20 cellular contexts compared by ENCODE assay signal in genomic region chr2:65654496-65654895, GRCh38.
A peak's percentile ranks its signal among the peaks of the same experiment; 100 is the strongest.
DNase-seq lines count a peak whose midpoint lies in the region; ATAC-seq and TF ChIP-seq lines count a peak whose summit lies in the region.
"Had no signal": no experiment of that assay in that cellular context is flagged by ENCODE, and none has a peak within 500 bp of the region (broad histone marks: within the 10 kb centered on the region; RNA-seq: fewer than 3 reads in every experiment).

No MANE protein-coding gene starts in this region.

- H3K36me3 ChIP-seq in A673 (ENCODE audit: insufficient read depth, low read length, poor library complexity, severe bottlenecking) (no peaks in the 10 kb centered on the region), thyroid gland (no peaks in the 10 kb centered on the region)

- H3K4me1 ChIP-seq in A673 (ENCODE audit: insufficient read depth, low read length, poor library complexity, severe bottlenecking) (peaks cover 73% of the 10 kb centered on the region), thyroid gland (no peaks in the 10 kb centered on the region)

- H3K27ac ChIP-seq in A673 (ENCODE audit: low read depth, low read length, poor library complexity, severe bottlenecking) (peak overlapping the region; percentile 29), thyroid gland (no peak overlapping the region)
- H3K27ac ChIP-seq: C4-2B, PC-9 had no signal

- H3K9me3 ChIP-seq in A673 (ENCODE audit: low read depth, low read length, poor library complexity, severe bottlenecking) (no peaks in the 10 kb centered on the region), thyroid gland (no peaks in the 10 kb centered on the region)

- H3K27me3 Mint-ChIP-seq in WTC11 (ENCODE audit: low read depth) = no peaks in the 10 kb centered on the region

- TF ChIP-seq POLR2A in thyroid gland (IDR thresholded peaks at IDR 0.05) = no peak

- DNase-seq in DMS153 (lab: John Stamatoyannopoulos, UW) (peak; percentile 14), DMS153 treated with DMSO at 0.1 percent for 48 hours (lab: John Stamatoyannopoulos, UW; ENCODE audit: unreplicated experiment) (no peak), A673 (ENCODE audit: low spot score) (no peak), NCI-H524 (lab: John Stamatoyannopoulos, UW) (peak; percentile 85 to 95), WTC11 (ENCODE audit: low spot score) (no peak), thyroid gland (no peak), UCSD-AML1 (lab: John Stamatoyannopoulos, UW; ENCODE audit: unreplicated experiment) (no peak)
- DNase-seq: 8988T, COR-L47, DND-41, GF-D8, HFFc6, KG1, NCI-H1048, NCI-H2029 treated with DMSO at 0.1 percent for 48 hours, PC-9 had no signal

- H3K27ac Mint-ChIP-seq in WTC11 = no peak overlapping the region
- H3K27ac Mint-ChIP-seq: HFFc6; T-helper 1 cell treated with Interleukin-12 subunit alpha and Interleukin-12 subunit beta and Interleukin-4 antibody, amounts not matched to agents 30 μg/mL and 1 μg/mL, for 36 hours had no signal

- 82 to 86% methylated on average over 3 of the region's 3 CpGs for WGBS in thyroid gland, 2 donors

- H3K9me3 Mint-ChIP-seq in WTC11 = no peaks in the 10 kb centered on the region
- H3K9me3 Mint-ChIP-seq: HFFc6; T-helper 1 cell treated with Interleukin-12 subunit alpha and Interleukin-12 subunit beta and Interleukin-4 antibody, amounts not matched to agents 30 μg/mL and 1 μg/mL, for 36 hours had no signal

- ATAC-seq in WTC11 (peak; percentile 47), GM18502 (IDR thresholded peaks at IDR 0.05; ENCODE audit: poor library complexity, unreplicated experiment) (no peak)
- ATAC-seq: Right ventricle myocardium inferior had no signal

- CTCF ChIA-PET in A673 (lab: Charles Lee) = no interaction called here
- CTCF ChIA-PET in WTC11 (lab: Charles Lee) = interaction anchor here (1.6 kb wide), 1 partner anchor 57 kb away, joined by 3 read pairs; no protein-coding TSS in a partner anchor

- no peaks in the 10 kb centered on the region for H3K36me3 Mint-ChIP-seq in WTC11

- BruUV-seq in A673 (replicated peaks; lab: Mats Ljungman, UMichigan) = no TSS peak

- H3K4me1 Mint-ChIP-seq in WTC11 = 0 out of 2 replicates have a peak, but pooled peaks cover 5% of the 10 kb centered on the region

- POLR2A ChIA-PET in A673 (lab: Charles Lee; ENCODE audit: low non-redundant PET) (no interaction called here), WTC11 (lab: Charles Lee) (no interaction called here)

- H3K27me3 ChIP-seq in A673 (replicated peaks; ENCODE audit: insufficient read depth, low read depth, low read length, poor library complexity) = no peaks in the 10 kb centered on the region
- no peaks in the 10 kb centered on the region for H3K27me3 ChIP-seq in thyroid gland

- no peak overlapping the region for H3K4me3 ChIP-seq in A673 (ENCODE audit: low read depth, low read length, poor library complexity, severe bottlenecking)
- no peak overlapping the region for H3K4me3 ChIP-seq in thyroid gland (replicated peaks in 1 of 3)
- H3K4me3 ChIP-seq: PC-9 had no signal

- TF ChIP-seq CTCF in A673 (conservative IDR thresholded peaks at IDR 0.05; ENCODE audit: low read depth, low read length) (no peak), WTC11 (IDR thresholded peaks at IDR 0.05) (no peak), thyroid gland (IDR thresholded peaks at IDR 0.05) (no peak)

- no peak overlapping the region for H3K4me3 Mint-ChIP-seq in WTC11
- H3K4me3 Mint-ChIP-seq: HFFc6; T-helper 1 cell treated with Interleukin-12 subunit alpha and Interleukin-12 subunit beta and Interleukin-4 antibody, amounts not matched to agents 30 μg/mL and 1 μg/mL, for 36 hours had no signal

- intact Hi-C loops in A673 (cut with micrococcal nuclease; ENCODE audit: unreplicated experiment) = no loop called here
- intact Hi-C loops in thyroid gland (cut with DNase I) = no loop called here

TF ChIP-seq in WTC11, 78 proteins besides CTCF, POLR2A, EP300 and RAD21:
- no peak for TF ChIP-seq RELA (CRISPR knock-in tag; IDR thresholded peaks at IDR 0.05; ENCODE audit: borderline replicate concordance)
- no peak for TF ChIP-seq IRF2 (CRISPR knock-in tag; IDR thresholded peaks at IDR 0.05; ENCODE audit: borderline replicate concordance, low read depth)

Comparison
In these comparisons a context has a peak if more than half of its experiments do, and no peak if none do; other contexts are left out.
1. DNase-seq: peak in DMS153 (single experiment) and NCI-H524 (2 of 2); none in DMS153 treated with DMSO at 0.1 percent for 48 hours (single experiment), A673 (single experiment), WTC11 (single experiment), thyroid gland (0 of 2) and UCSD-AML1 (single experiment).